ENCODE assay signal across 18 cellular contexts in the genomic region with DNA sequence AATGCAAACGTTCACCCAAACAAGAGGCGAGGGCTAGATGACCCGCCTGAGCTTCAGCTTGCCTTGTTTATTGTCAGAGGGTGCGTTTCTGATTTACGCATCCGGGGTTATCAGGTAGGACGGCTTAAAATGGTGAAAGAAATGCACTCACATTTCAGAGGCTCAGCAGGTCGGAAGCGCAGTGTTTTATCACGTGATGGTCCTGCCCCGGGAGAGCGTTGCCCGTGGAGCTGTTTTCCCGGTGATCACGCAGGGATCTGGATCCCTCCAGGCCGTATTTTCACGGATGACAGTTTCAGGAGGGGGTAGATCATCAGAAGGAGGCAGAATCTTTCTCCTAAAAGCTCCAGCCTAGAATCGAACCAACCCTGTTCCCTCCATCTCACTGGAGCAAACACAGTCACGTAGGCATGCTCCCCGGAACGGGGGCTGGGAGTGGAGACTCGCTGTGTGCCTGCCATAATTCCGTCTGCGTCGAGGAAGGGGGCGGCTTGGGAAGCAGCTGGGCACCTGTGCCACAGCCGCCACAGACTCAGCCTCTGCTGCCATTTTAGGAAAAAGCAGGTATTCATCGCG.
"Had no signal": no experiment of that assay in that cellular context is flagged by ENCODE, and none has a peak within 500 bp of the region (broad histone marks: within the 10 kb centered on the region; RNA-seq: fewer than 3 reads in every experiment).

No MANE protein-coding gene starts in this region.

- H3K4me2 ChIP-seq: hepatocyte had no signal

- H2AFZ ChIP-seq: hepatocyte had no signal

- DNase-seq: effector CD4-positive, alpha-beta T cell; endodermal cell; erythroblast; foreskin keratinocyte; left colon; mammary epithelial cell; naive thymus-derived CD4-positive, alpha-beta T cell; ovary; spleen; stimulated activated CD4-positive, alpha-beta T cell treated with anti-CD3 and anti-CD28 coated beads, Interleukin-15, amount 100 ng/mL, for 24 hours; stimulated activated CD4-positive, alpha-beta T cell treated with anti-CD3 and anti-CD28 coated beads, Interleukin-1b, Interleukin-23, amount 100 ng/mL, for 48 hours; stimulated activated CD4-positive, alpha-beta T cell treated with anti-CD3 and anti-CD28 coated beads, Interleukin-4, amount 100 ng/mL, for 24 hours had no signal

- H3K36me3 ChIP-seq: ovary, spleen, tibial nerve had no signal

- H3K4me3 ChIP-seq: coronary artery, hepatocyte, ovary, spleen, tibial nerve had no signal

- H3K9me3 ChIP-seq: ovary, spleen, tibial nerve had no signal

- H3K79me2 ChIP-seq: hepatocyte had no signal

- H3K4me1 ChIP-seq: foreskin keratinocyte, spleen, tibial nerve had no signal

- H3K27ac ChIP-seq: coronary artery, foreskin keratinocyte, hepatocyte, ovary, spleen, tibial nerve had no signal

- H3K27me3 ChIP-seq: foreskin keratinocyte, ovary, tibial nerve had no signal

- ATAC-seq: foreskin keratinocyte; left colon; naive thymus-derived CD4-positive, alpha-beta T cell; sciatic nerve; stimulated activated memory B cell treated with anti-CD40 and anti-IgM and Interleukin-4, amounts not matched to agents 10 μg/mL and 1 μg/mL and 100 μg/mL, for 72 hours had no signal

- FAIRE-seq: endothelial cell of umbilical vein had no signal
